In genomic region chr3:51941447-51941797, GRCh38 we compare ENCODE assay signal across 9 cellular contexts. TPM values are rescaled to one million over a fixed set of nuclear protein-coding genes. Genes with fewer than 3 reads are reported as not detected.
DNase-seq lines count a peak whose midpoint lies in the region; ATAC-seq, FAIRE-seq and TF ChIP-seq lines count a peak whose summit lies in the region.
"Had no signal": no experiment of that assay in that cellular context is flagged by ENCODE, and none has a peak within 500 bp of the region (broad histone marks: within the 10 kb centered on the region; RNA-seq: fewer than 3 reads in every experiment).

No MANE protein-coding gene starts in this region.

- no peak for TF ChIP-seq POLR2A in NB4 (IDR thresholded peaks at IDR 0.05; ENCODE audit: extremely low read depth, insufficient read length)
- no peak for TF ChIP-seq POLR2A in H1 (IDR thresholded peaks at IDR 0.05; ENCODE audit: control extremely low read depth in 1 of 2, low read depth in 2 of 2, low read length in 2 of 2)
- no peak for TF ChIP-seq POLR2A in GM18505 (IDR thresholded peaks at IDR 0.05; ENCODE audit: borderline replicate concordance, extremely low read depth, insufficient read depth, insufficient read length)

- POLR2A ChIA-PET in H1 (lab: Charles Lee; ENCODE audit: partially characterized antibody), result interaction anchor here (0.6 to 15.7 kb wide), 16 partner anchors 9 to 514 kb away, joined by 3 to 148 read pairs (median 5); partner anchors contain the start of genes ABHD14B, ACY1, GPR62 and PCBP4

- TF ChIP-seq CTCF in C4-2B (conservative IDR thresholded peaks at IDR 0.05), result no peak
- TF ChIP-seq CTCF in NB4 (IDR thresholded peaks at IDR 0.05; ENCODE audit: low read depth, low read length), result no peak
- no peak for TF ChIP-seq CTCF in H1 (IDR thresholded peaks at IDR 0.05; ENCODE audit: control extremely low read depth in 1 of 3, insufficient read depth in 1 of 3, low read depth in 1 of 3, low read length in 3 of 3)

- H2AK5ac ChIP-seq in H1 (ENCODE audit: low read depth, low read length), result no peak overlapping the region

- no peak overlapping the region for H2BK120ac ChIP-seq in H1 (replicated peaks; ENCODE audit: low read depth, low read length)

- H2BK15ac ChIP-seq in H1 (ENCODE audit: low read length), result no peak overlapping the region

- FAIRE-seq in H1 (lab: Jason Lieb, UNC), result no peak

- no peak overlapping the region for H3K4ac ChIP-seq in H1 (replicated peaks; ENCODE audit: insufficient read length, low read depth, low read length)

- 2% methylated on average over 14 of the region's 21 CpGs; no CpG with 5 or more reads in 1 of the 2 experiments for WGBS in H1 (ENCODE audit: extremely low coverage in 1 of 2, insufficient coverage in 1 of 2, insufficient read length in 1 of 2, insufficient replicate concordance in 2 of 2, low coverage in 1 of 2, low lambda C conversion rate in 2 of 2, missing lambda C conversion rate in 1 of 2), 2 experiments

- peaks cover 3 to 16% of the 10 kb centered on the region in 2 experiments for H4K20me1 ChIP-seq in H1 (replicated peaks in 1 of 2; ENCODE audit: control insufficient read depth in 1 of 2, insufficient read depth in 2 of 2, low read length in 2 of 2)

- no peak overlapping the region for H4K91ac ChIP-seq in H1 (replicated peaks; ENCODE audit: insufficient read length, low read length)

- H3K36me3 ChIP-seq in H1 (ENCODE audit: control insufficient read depth in 2 of 4, insufficient read depth in 4 of 4, low read length in 3 of 4) (peaks cover 9 to 17% (median 11%) of the 10 kb centered on the region in 4 experiments; a peak in 7 of 8 replicates), neuron (ENCODE audit: insufficient read depth, low read length) (peaks cover 20% of the 10 kb centered on the region)

- H4K5ac ChIP-seq in H1 (ENCODE audit: insufficient read length, low read depth, low read length), result no peak overlapping the region

- no peak overlapping the region; the same call in 1 of the 2 replicates for H3K18ac ChIP-seq in H1 (ENCODE audit: extremely low read depth, low read length)

- H2BK5ac ChIP-seq in H1 (ENCODE audit: low read depth, low read length), result no peak overlapping the region

- H3K23ac ChIP-seq in H1 (ENCODE audit: insufficient read length), result no peak overlapping the region

- H2AFZ ChIP-seq in H1 (ENCODE audit: low read length) (no peak overlapping the region), neuron (ENCODE audit: low read depth, low read length) (no peak overlapping the region)

- peak overlapping the region; percentile 92 to 96 for H3K4me2 ChIP-seq in H1 (ENCODE audit: insufficient read depth in 1 of 2, low read depth in 2 of 2, low read length in 2 of 2)

- no peak for TF ChIP-seq EP300 in H1 (IDR thresholded peaks at IDR 0.05; ENCODE audit: borderline replicate concordance in 1 of 2, low read depth in 2 of 2, low read length in 2 of 2)

- H3K4me1 ChIP-seq in H1 (replicated peaks in 1 of 4; ENCODE audit: control insufficient read depth in 3 of 4, insufficient read depth in 4 of 4, low read length in 3 of 4) (peaks cover 2 to 13% (median 6%) of the 10 kb centered on the region in 4 experiments), neuron (ENCODE audit: insufficient read depth, low read length) (peaks cover 16% of the 10 kb centered on the region)

- peaks cover 9% of the 10 kb centered on the region; the same call in 1 of the 2 replicates for H3K23me2 ChIP-seq in H1 (ENCODE audit: low read depth, low read length)

- peaks cover 0 to 30% of the 10 kb centered on the region in 2 experiments; a peak in 3 of 4 replicates for H3K79me2 ChIP-seq in H1 (ENCODE audit: control insufficient read depth in 1 of 2, insufficient read depth in 2 of 2, low read length in 2 of 2)

- peak overlapping the region; percentile 81 for H3K27ac ChIP-seq in C4-2B
- H3K27ac ChIP-seq in H1 (ENCODE audit: low read depth, low read length), result no peak overlapping the region

- H3K9me3 ChIP-seq in H1 (ENCODE audit: insufficient read depth in 2 of 2, low read depth in 1 of 2, low read length in 1 of 2) (no peaks in the 10 kb centered on the region), neuron (ENCODE audit: low read length) (no peaks in the 10 kb centered on the region)

- no peak for TF ChIP-seq RAD21 in H1 (IDR thresholded peaks at IDR 0.05 in 1 of 2, conservative IDR thresholded peaks at IDR 0.05 in 1 of 2; ENCODE audit: low read depth in 2 of 2, low read length in 2 of 2)

- no peak overlapping the region for H2BK12ac ChIP-seq in H1 (ENCODE audit: low read depth, low read length)

- ATAC-seq in GM19324 (IDR thresholded peaks at IDR 0.05; ENCODE audit: low FRiP score, unreplicated experiment), result no peak
- no peak for ATAC-seq in GM18505 (IDR thresholded peaks at IDR 0.05; ENCODE audit: unreplicated experiment)

- peak overlapping the region in 3 of 4 experiments; percentile 66 to 70 (median 67); a peak in 5 of 7 replicates for H3K9ac ChIP-seq in H1 (replicated peaks in 1 of 4; ENCODE audit: extremely low read depth in 1 of 4, low read depth in 3 of 4, low read length in 3 of 4)

- peaks cover 12% of the 10 kb centered on the region for H3K79me1 ChIP-seq in H1 (ENCODE audit: low read depth, low read length)

- peak overlapping the region; percentile 33 for H3K56ac ChIP-seq in H1 (replicated peaks; ENCODE audit: insufficient read length, low read depth, low read length)

- peak overlapping the region; percentile 87 for H4K8ac ChIP-seq in H1 (ENCODE audit: extremely low read depth, insufficient read depth, low read length)

- no peak overlapping the region for H3K14ac ChIP-seq in H1 (ENCODE audit: insufficient read length)

- CTCF ChIA-PET in H1 (lab: Charles Lee; ENCODE audit: partially characterized antibody), result interaction anchor here (0.6 to 5.1 kb wide), 17 partner anchors 9 to 238 kb away, joined by 3 to 44 read pairs (median 7); partner anchors contain the start of genes ABHD14A, ABHD14B, ACY1 and GPR62

- H3K27me3 ChIP-seq in H1 (replicated peaks in 1 of 4; ENCODE audit: control insufficient read depth in 3 of 4, extremely low read depth in 1 of 4, insufficient read depth in 3 of 4, low read length in 3 of 4) (peaks cover 0 to 10% (median 4%) of the 10 kb centered on the region in 4 experiments; a peak in 4 of 7 replicates), neuron (ENCODE audit: insufficient read depth, low read length) (no peaks in the 10 kb centered on the region)

- no peak overlapping the region for H2BK20ac ChIP-seq in H1 (ENCODE audit: low read length)

- DNase-seq in NB4 (ENCODE audit: low read depth), result no peak
- no peak for DNase-seq in H1 (ENCODE audit: low read depth in 1 of 2, low spot score in 2 of 2)
- DNase-seq in Ammon's horn (ENCODE audit: low spot score), result no peak
- DNase-seq in SIG-M5 treated with dmso at 0.1 percent for 504 hours (lab: John Stamatoyannopoulos, UW; ENCODE audit: unreplicated experiment), result no peak

- H3K4me3 ChIP-seq in NB4 (ENCODE audit: low read depth, low read length) (peak overlapping the region; percentile 84), H1 (ENCODE audit: extremely low read depth in 1 of 4, insufficient read depth in 2 of 4, low read depth in 3 of 4, low read length in 4 of 4) (peak overlapping the region; percentile 50 to 88 (median 82)), neuron (ENCODE audit: low read length) (peak overlapping the region; percentile 80)

RNA-seq across cellular contexts. Expression of gene RRP9, which starts 0.3 kb away (rescaled TPM):
- total RNA-seq in H1 (2021; fragmentation: NEBNext Ultra II Directional; extraction: Animal tissue kit (Norgen Biotek cat#: 25700)), result 55.6 TPM in 2 replicates
- polyA plus RNA-seq in H1 (2011; rRNA removed), result 68.9 and 81.8 TPM in 2 replicates
- 59.0 TPM for polyA plus RNA-seq in H1 (2011; cell fraction: cytosol; rRNA removed)
- 86.8 TPM for polyA plus RNA-seq in H1 (2011; cell fraction: nucleus; rRNA removed)
- 46.0 to 61.5 TPM (median 59.8 TPM) in 4 replicates for polyA plus RNA-seq in H1 (2012, experiment 1 of 2)
- polyA plus RNA-seq in H1 (2012, experiment 2 of 2), result 72.4 TPM
- 27.6 TPM for polyA plus RNA-seq in H1 (2013, experiment 1 of 2)
- 26.9 TPM for polyA plus RNA-seq in H1 (2013, experiment 2 of 2)
- 24.7 and 27.2 TPM in 2 replicates for polyA minus RNA-seq in H1 (2011; rRNA and poly(A)+ RNA removed)
- 24.2 TPM for polyA minus RNA-seq in H1 (2011; cell fraction: cytosol; rRNA and poly(A)+ RNA removed)
- 10.5 TPM for polyA minus RNA-seq in H1 (2011; cell fraction: nucleus; rRNA and poly(A)+ RNA removed)

RNA-seq across cellular contexts. Expression of gene PARP3, which starts 0.7 kb away (rescaled TPM):
- total RNA-seq in H1 (2021; fragmentation: NEBNext Ultra II Directional; extraction: Animal tissue kit (Norgen Biotek cat#: 25700)), result 1.1 and 1.3 TPM in 2 replicates
- 1.6 and 2.1 TPM in 2 replicates for polyA plus RNA-seq in H1 (2011; rRNA removed)
- 2.0 TPM for polyA plus RNA-seq in H1 (2011; cell fraction: cytosol; rRNA removed)
- polyA plus RNA-seq in H1 (2011; cell fraction: nucleus; rRNA removed), result 6.3 TPM
- polyA plus RNA-seq in H1 (2012, experiment 1 of 2), result 0.95 to 2.4 TPM (median 1.3 TPM) in 4 replicates
- 0.91 TPM for polyA plus RNA-seq in H1 (2012, experiment 2 of 2)
- 1.6 TPM for polyA plus RNA-seq in H1 (2013, experiment 1 of 2)
- 0.75 TPM for polyA plus RNA-seq in H1 (2013, experiment 2 of 2)
- 0.60 and 0.98 TPM in 2 replicates for polyA minus RNA-seq in H1 (2011; rRNA and poly(A)+ RNA removed)
- polyA minus RNA-seq in H1 (2011; cell fraction: cytosol; rRNA and poly(A)+ RNA removed), result 2.1 TPM
- polyA minus RNA-seq in H1 (2011; cell fraction: nucleus; rRNA and poly(A)+ RNA removed), result 1.6 TPM

RNA-seq across cellular contexts. Expression of gene GPR62, which starts 13.8 kb away (rescaled TPM):
- total RNA-seq in H1 (2021; fragmentation: NEBNext Ultra II Directional; extraction: Animal tissue kit (Norgen Biotek cat#: 25700)), result 0.19 and 0.22 TPM in 2 replicates
- 0.29 and 0.36 TPM in 2 replicates for polyA plus RNA-seq in H1 (2011; rRNA removed)
- polyA plus RNA-seq in H1 (2011; cell fraction: cytosol; rRNA removed), result 0.37 TPM
- polyA plus RNA-seq in H1 (2011; cell fraction: nucleus; rRNA removed), result 0.51 TPM
- 0.32 to 0.67 TPM (median 0.48 TPM) in 4 replicates for polyA plus RNA-seq in H1 (2012, experiment 1 of 2)
- polyA plus RNA-seq in H1 (2012, experiment 2 of 2), result 0.25 TPM
- polyA plus RNA-seq in H1 (2013, experiment 1 of 2), result 0.28 TPM
- 0.22 TPM for polyA plus RNA-seq in H1 (2013, experiment 2 of 2)
- polyA minus RNA-seq in H1 (2011; rRNA and poly(A)+ RNA removed), result 0.07 and 0.35 TPM in 2 replicates
- polyA minus RNA-seq in H1 (2011; cell fraction: cytosol; rRNA and poly(A)+ RNA removed), result 0.51 TPM
- 1.00 TPM for polyA minus RNA-seq in H1 (2011; cell fraction: nucleus; rRNA and poly(A)+ RNA removed)
- total RNA-seq: SK-MEL-5 had no signal

RNA-seq across cellular contexts. Expression of gene PCBP4, which starts 25.8 kb away (rescaled TPM):
- 16.4 and 19.6 TPM in 2 replicates for total RNA-seq in H1 (2021; fragmentation: NEBNext Ultra II Directional; extraction: Animal tissue kit (Norgen Biotek cat#: 25700))
- 34.1 and 51.2 TPM in 2 replicates for polyA plus RNA-seq in H1 (2011; rRNA removed)
- 41.2 TPM for polyA plus RNA-seq in H1 (2011; cell fraction: cytosol; rRNA removed)
- polyA plus RNA-seq in H1 (2011; cell fraction: nucleus; rRNA removed), result 89.0 TPM
- polyA plus RNA-seq in H1 (2012, experiment 1 of 2), result 15.1 to 28.4 TPM (median 24.5 TPM) in 4 replicates
- polyA plus RNA-seq in H1 (2012, experiment 2 of 2), result 20.6 TPM
- polyA plus RNA-seq in H1 (2013, experiment 1 of 2), result 12.3 TPM
- 12.9 TPM for polyA plus RNA-seq in H1 (2013, experiment 2 of 2)
- polyA minus RNA-seq in H1 (2011; rRNA and poly(A)+ RNA removed), result 12.4 and 14.2 TPM in 2 replicates
- 13.5 TPM for polyA minus RNA-seq in H1 (2011; cell fraction: cytosol; rRNA and poly(A)+ RNA removed)
- 15.1 TPM for polyA minus RNA-seq in H1 (2011; cell fraction: nucleus; rRNA and poly(A)+ RNA removed)

RNA-seq across cellular contexts. Expression of gene ABHD14B, which starts 32.4 kb away (rescaled TPM):
- 5.8 and 6.1 TPM in 2 replicates for total RNA-seq in H1 (2021; fragmentation: NEBNext Ultra II Directional; extraction: Animal tissue kit (Norgen Biotek cat#: 25700))
- 18.0 and 20.0 TPM in 2 replicates for polyA plus RNA-seq in H1 (2011; rRNA removed)
- 19.8 TPM for polyA plus RNA-seq in H1 (2011; cell fraction: cytosol; rRNA removed)
- polyA plus RNA-seq in H1 (2011; cell fraction: nucleus; rRNA removed), result 29.6 TPM
- polyA plus RNA-seq in H1 (2012, experiment 1 of 2), result 6.0 to 11.2 TPM (median 9.3 TPM) in 4 replicates
- polyA plus RNA-seq in H1 (2012, experiment 2 of 2), result 8.3 TPM
- 4.5 TPM for polyA plus RNA-seq in H1 (2013, experiment 1 of 2)
- 4.5 TPM for polyA plus RNA-seq in H1 (2013, experiment 2 of 2)
- polyA minus RNA-seq in H1 (2011; rRNA and poly(A)+ RNA removed), result 11.7 and 13.7 TPM in 2 replicates
- 9.2 TPM for polyA minus RNA-seq in H1 (2011; cell fraction: cytosol; rRNA and poly(A)+ RNA removed)
- 12.2 TPM for polyA minus RNA-seq in H1 (2011; cell fraction: nucleus; rRNA and poly(A)+ RNA removed)
